ENCODE assay signal across 8 cellular contexts in the genomic region with DNA sequence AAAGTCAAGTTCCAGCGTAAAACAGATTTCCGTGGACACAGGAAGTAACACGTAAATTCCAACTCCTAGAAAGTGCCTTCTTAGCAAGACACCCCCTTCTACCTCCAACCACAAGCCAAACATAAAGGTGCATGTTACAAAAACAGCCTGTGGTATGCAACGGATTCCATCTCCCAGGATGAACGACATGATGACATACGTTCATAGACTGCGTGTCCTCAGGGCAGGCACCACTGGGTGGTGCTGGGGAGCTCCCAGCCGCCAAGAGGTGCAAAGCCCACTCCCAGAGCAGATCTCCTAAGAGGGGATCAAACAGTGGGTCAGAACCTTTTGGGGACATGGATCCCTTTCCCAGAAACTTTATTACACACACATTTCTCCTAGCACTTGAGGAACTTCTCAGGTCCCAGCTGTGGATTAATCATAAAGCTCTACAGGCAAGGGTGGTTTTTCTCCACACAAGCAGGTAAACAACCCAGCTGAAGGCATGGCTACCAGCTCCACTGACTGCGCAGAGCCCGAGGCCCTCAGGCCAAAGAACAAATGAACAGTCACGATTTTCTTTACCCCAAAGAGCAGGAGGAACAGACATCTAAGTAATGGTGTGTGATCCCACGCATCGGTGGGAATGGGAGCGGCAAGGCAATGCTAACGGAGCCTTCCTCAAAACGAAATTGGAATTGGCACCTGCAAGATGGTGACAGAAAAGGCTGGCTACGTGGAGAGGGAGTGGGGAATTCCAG. TPM values are rescaled to one million over a fixed set of nuclear protein-coding genes. Genes with fewer than 3 reads are reported as not detected.
DNase-seq lines count a peak whose midpoint lies in the region; ATAC-seq and TF ChIP-seq lines count a peak whose summit lies in the region.

No MANE protein-coding gene starts in this region.

- intact Hi-C loops in CD14-positive monocyte (cut with micrococcal nuclease), result no loop called here

- peaks cover 89% of the 10 kb centered on the region for H3K4me1 Mint-ChIP-seq in CD14-positive monocyte
- peaks cover 35 to 85% (median 58%) of the 10 kb centered on the region in 4 donors for H3K4me1 Mint-ChIP-seq in naive thymus-derived CD8-positive, alpha-beta T cell

- POLR2A ChIA-PET in naive thymus-derived CD8-positive, alpha-beta T cell (lab: Charles Lee), result interaction anchor here (0.9 kb wide), 1 partner anchor 13 kb away, joined by 3 read pairs; no protein-coding TSS in a partner anchor

- peak overlapping the region; percentile 83 to 94 (median 88) for H3K27ac Mint-ChIP-seq in CD14-positive monocyte
- H3K27ac Mint-ChIP-seq in naive thymus-derived CD8-positive, alpha-beta T cell, result peak overlapping the region in 7 of 10 donors; percentile 5 to 78 (median 57)

- DNase-seq in CD14-positive monocyte (ENCODE audit: low spot score) (no peak), NAMALWA (ENCODE audit: low spot score) (peak; percentile 76), dermis blood vessel endothelial cell (peak; percentile 66), NOMO-1 treated with DMSO at 0.1 percent for 48 hours (lab: John Stamatoyannopoulos, UW; ENCODE audit: unreplicated experiment) (no peak), mucosa of gallbladder (ENCODE audit: low spot score) (no peak), C1 segment of cervical spinal cord (lab: John Stamatoyannopoulos, UW) (no peak)
- peak in 1 of 10 donors; percentile 29 for DNase-seq in naive thymus-derived CD8-positive, alpha-beta T cell

- ATAC-seq in naive thymus-derived CD8-positive, alpha-beta T cell, result peak; percentile 68 to 85
- ATAC-seq in HG02642 (IDR thresholded peaks at IDR 0.05; ENCODE audit: poor library complexity, unreplicated experiment), result no peak

- peaks cover 0 to 3% (median 0%) of the 10 kb centered on the region in 3 donors for H3K27me3 Mint-ChIP-seq in CD14-positive monocyte (ENCODE audit: low read depth in 3 of 3)
- no peaks in the 10 kb centered on the region for H3K27me3 Mint-ChIP-seq in naive thymus-derived CD8-positive, alpha-beta T cell

- TF ChIP-seq CTCF in CD14-positive monocyte (IDR thresholded peaks at IDR 0.05), result peak; percentile 46

- H3K36me3 Mint-ChIP-seq in CD14-positive monocyte, result peaks cover 81 to 83% of the 10 kb centered on the region in 2 donors
- peaks cover 0 to 13% (median 0%) of the 10 kb centered on the region in 3 donors for H3K36me3 Mint-ChIP-seq in naive thymus-derived CD8-positive, alpha-beta T cell

- H3K4me3 Mint-ChIP-seq in CD14-positive monocyte, result peak overlapping the region; percentile 3 to 64
- H3K4me3 Mint-ChIP-seq in naive thymus-derived CD8-positive, alpha-beta T cell, result peak overlapping the region in 5 of 10 donors; percentile 6 to 45 (median 22)

- H3K9me3 Mint-ChIP-seq in CD14-positive monocyte, result peaks cover 0 to 6% (median 0%) of the 10 kb centered on the region in 7 donors
- no peaks in the 10 kb centered on the region for H3K9me3 Mint-ChIP-seq in naive thymus-derived CD8-positive, alpha-beta T cell

RNA-seq across cellular contexts. Expression of gene PSAP, which starts 13.8 kb away (rescaled TPM):
- 1,000 to 10,000 TPM; 7,346 to 8,673 TPM for polyA plus RNA-seq in CD14-positive monocyte
- total RNA-seq in dermis blood vessel endothelial cell (763 and 907 TPM in 2 replicates), mucosa of gallbladder (1,332 TPM)
- total RNA-seq in naive thymus-derived CD8-positive, alpha-beta T cell, result 100 to 1,000 TPM; 203 to 206 TPM
- 100 to 1,000 TPM; 389 to 442 (median 398) TPM for polyA plus RNA-seq in naive thymus-derived CD8-positive, alpha-beta T cell

Comparison
In these comparisons a context has a peak if more than half of its experiments do, and no peak if none do; other contexts are left out.
1. DNase-seq: peak in NAMALWA (single experiment) and dermis blood vessel endothelial cell (single experiment); none in CD14-positive monocyte (single experiment), NOMO-1 treated with DMSO at 0.1 percent for 48 hours (single experiment), mucosa of gallbladder (single experiment) and C1 segment of cervical spinal cord (0 of 14).